ENCODE assay signal across 8 cellular contexts in genomic region chr4:52038109-52038912, GRCh38. TPM values are rescaled to one million over a fixed set of nuclear protein-coding genes. Genes with fewer than 3 reads are reported as not detected.
DNase-seq lines count a peak whose midpoint lies in the region; ATAC-seq, FAIRE-seq and TF ChIP-seq lines count a peak whose summit lies in the region.

Gene SGCB, minus strand, starts transcription at chr4:52038299. Its CDS starts 40 bp downstream, at chr4:52038259.

- no peaks in the 10 kb centered on the region for H3K9me1 ChIP-seq in keratinocyte (ENCODE audit: control insufficient read depth, extremely low read depth, insufficient read depth, low read length)

- peak within 1 kb of the TSS; percentile 64 for H3K27ac Mint-ChIP-seq in activated B cell treated with CpG ODN at 0.5 μM for 24 hours

- H3K36me3 ChIP-seq in keratinocyte (ENCODE audit: control insufficient read depth in 2 of 2, extremely low read depth in 1 of 2, insufficient read depth in 2 of 2, low read length in 2 of 2): no peaks in the 10 kb centered on the region

- H3K27ac ChIP-seq in keratinocyte (ENCODE audit: control insufficient read depth, insufficient read depth, low read length): peak within 1 kb of the TSS; percentile 16

- intact Hi-C loops in activated B cell treated with CpG ODN at 0.5 μM for 24 hours (cut with micrococcal nuclease): loop anchor here (1.0 to 5.0 kb wide), 3 partner anchors 13 to 824 kb away; partner anchors contain the start of genes RASL11B and SPATA18

- dilution Hi-C loops in keratinocyte (cut with MboI; ENCODE audit: extremely low pct_ligation_motif_present, low sequenced_read_pairs): no loop called here

- H3K9ac ChIP-seq in keratinocyte (ENCODE audit: control insufficient read depth, extremely low read depth, insufficient read depth, low read length): peak within 1 kb of the TSS; percentile 70

- H3K4me2 ChIP-seq in keratinocyte (ENCODE audit: control insufficient read depth, extremely low read depth, insufficient read depth, low read depth, low read length): peak within 1 kb of the TSS; percentile 86

- CTCF ChIA-PET in activated B cell treated with CpG ODN at 0.5 μM for 24 hours (lab: Charles Lee): interaction anchor here (1.2 kb wide), 1 partner anchor 12 kb away, joined by 3 read pairs; no protein-coding TSS in a partner anchor

- peak; percentile 95 for ATAC-seq in activated B cell treated with CpG ODN at 0.5 μM for 24 hours (ENCODE audit: low read depth)

- H3K9me3 ChIP-seq in keratinocyte (ENCODE audit: control insufficient read depth, low read depth, low read length): no peaks in the 10 kb centered on the region

- peak within 1 kb of the TSS; percentile 94 for H2AFZ ChIP-seq in keratinocyte (ENCODE audit: control insufficient read depth, low read length)

- H3K9me3 Mint-ChIP-seq in activated B cell treated with CpG ODN at 0.5 μM for 24 hours: no peaks in the 10 kb centered on the region

- H3K36me3 Mint-ChIP-seq in activated B cell treated with CpG ODN at 0.5 μM for 24 hours (ENCODE audit: low read depth): no peaks in the 10 kb centered on the region

- peaks cover 19% of the 10 kb centered on the region for H3K79me2 ChIP-seq in keratinocyte (ENCODE audit: control insufficient read depth, insufficient read depth, low read length)

- TF ChIP-seq CTCF in GM13977 (IDR thresholded peaks at IDR 0.05; ENCODE audit: extremely low read depth, insufficient read depth, missing control alignments) (no peak), HFF-Myc (IDR thresholded peaks at IDR 0.05; ENCODE audit: low read depth, low read length, missing control alignments) (no peak), activated B cell treated with CpG ODN at 0.5 μM for 24 hours (IDR thresholded peaks at IDR 0.05) (no peak), cardiac fibroblast (IDR thresholded peaks at IDR 0.05; ENCODE audit: low read depth, low read length) (no peak), keratinocyte (optimal IDR thresholded peaks at IDR 0.05 in 1 of 3, IDR thresholded peaks at IDR 0.05 in 1 of 3, conservative IDR thresholded peaks at IDR 0.05 in 1 of 3; ENCODE audit: extremely low read depth in 1 of 3, insufficient read depth in 2 of 3, low read length in 3 of 3) (no peak)

- H3K4me3 Mint-ChIP-seq in activated B cell treated with CpG ODN at 0.5 μM for 24 hours: peak within 1 kb of the TSS; percentile 85

- peaks cover 25% of the 10 kb centered on the region for H3K27me3 Mint-ChIP-seq in activated B cell treated with CpG ODN at 0.5 μM for 24 hours

- H4K20me1 ChIP-seq in keratinocyte (ENCODE audit: control insufficient read depth, extremely low read depth, insufficient read depth, low read length): no peaks in the 10 kb centered on the region

- peaks cover 8% of the 10 kb centered on the region for H3K4me1 ChIP-seq in keratinocyte (ENCODE audit: control insufficient read depth, extremely low read depth, insufficient read depth, low read length)

- POLR2A ChIA-PET in activated B cell treated with CpG ODN at 0.5 μM for 24 hours (lab: Charles Lee): interaction anchor here (1.1 to 1.7 kb wide), 4 partner anchors 13 to 674 kb away, joined by 3 to 14 read pairs (median 5); partner anchors contain the start of genes DCUN1D4 and SPATA18

- DNase-seq in GM13977 (ENCODE audit: low spot score) (peak; percentile 80), HFF-Myc (ENCODE audit: extremely low read depth, low read depth) (no peak), NCI-H1105 treated with DMSO at 0.1 percent for 48 hours (lab: John Stamatoyannopoulos, UW) (peak; percentile 41), activated B cell treated with CpG ODN at 0.5 μM for 24 hours (peak; percentile 75), cardiac fibroblast (ENCODE audit: low read depth in 2 of 2) (peak; percentile 43 to 59), keratinocyte (ENCODE audit: low read depth, low spot score) (no peak), cortex of kidney (lab: John Stamatoyannopoulos, UW) (no peak)
- peak; percentile 71 for DNase-seq in stimulated activated CD4-positive, alpha-beta T cell treated with anti-CD3 and anti-CD28 coated beads, Interleukin-12 subunit alpha, Interleukin-12 subunit beta, amount 100 ng/mL, for 4 hours

- in situ Hi-C loops in GM13977 (cut with MboI; ENCODE audit: low pct_unique_long_range_greater_than_20kb, low sequenced_read_pairs, unreplicated experiment): no loop called here

- H3K4me3 ChIP-seq in HFF-Myc (replicated peaks; ENCODE audit: low read depth, low read length): peak within 1 kb of the TSS; percentile 68
- H3K4me3 ChIP-seq in cardiac fibroblast (replicated peaks in 1 of 2; ENCODE audit: low read depth in 2 of 2, low read length in 2 of 2): peak within 1 kb of the TSS; percentile 79 to 83
- peak within 1 kb of the TSS; percentile 73 to 83 (median 79) for H3K4me3 ChIP-seq in keratinocyte (ENCODE audit: control insufficient read depth in 2 of 3, extremely low read depth in 1 of 3, insufficient read depth in 2 of 3, low read depth in 1 of 3, low read length in 3 of 3)

- H3K4me1 Mint-ChIP-seq in activated B cell treated with CpG ODN at 0.5 μM for 24 hours: peaks cover 24% of the 10 kb centered on the region

- no peaks in the 10 kb centered on the region for H3K27me3 ChIP-seq in keratinocyte (ENCODE audit: control insufficient read depth, extremely low read depth, insufficient read depth, low read length)

- no peak for FAIRE-seq in keratinocyte (lab: Jason Lieb, UNC)

RNA-seq across cellular contexts. Expression of gene SGCB, which starts in this region (rescaled TPM):
- total RNA-seq in activated B cell treated with CpG ODN at 0.5 μM for 24 hours: 6.5 and 10.8 TPM in 2 replicates
- 10.3 to 18.3 TPM (median 14.7 TPM) in 3 replicates for polyA plus RNA-seq in keratinocyte
- 7.5 TPM for polyA plus RNA-seq in keratinocyte (2011; ENCODE audit: low read depth)
- 6.6 and 11.4 TPM in 2 replicates for polyA plus RNA-seq in keratinocyte (2011; cell fraction: cytosol; rRNA removed)
- 14.2 and 14.4 TPM in 2 replicates for polyA plus RNA-seq in keratinocyte (2011; cell fraction: nucleus; rRNA removed)
- 5.1 and 15.8 TPM in 2 replicates for polyA plus RNA-seq in keratinocyte (2012; ENCODE audit: low replicate concordance)
- 4.1 to 11.8 TPM (median 4.4 TPM) in 3 replicates for polyA minus RNA-seq in keratinocyte
- 4.8 TPM for polyA minus RNA-seq in keratinocyte (2011; cell fraction: cytosol; rRNA and poly(A)+ RNA removed)
- 5.2 and 15.7 TPM in 2 replicates for polyA minus RNA-seq in keratinocyte (2011; cell fraction: nucleus; rRNA and poly(A)+ RNA removed)

Comparison
In these comparisons a context has a peak if more than half of its experiments do, and no peak if none do; other contexts are left out.
1. DNase-seq: peak in GM13977 (single experiment), NCI-H1105 treated with DMSO at 0.1 percent for 48 hours (single experiment), activated B cell treated with CpG ODN at 0.5 μM for 24 hours (single experiment), cardiac fibroblast (2 of 2) and stimulated activated CD4-positive, alpha-beta T cell treated with anti-CD3 and anti-CD28 coated beads, Interleukin-12 subunit alpha, Interleukin-12 subunit beta, amount 100 ng/mL, for 4 hours (single experiment); none in HFF-Myc (single experiment), keratinocyte (single experiment) and cortex of kidney (single experiment).
2. Peak in every context shown above with its lines, with median percentiles within 50 percentile points of each other: H3K4me3 ChIP-seq.